In the genomic region with DNA sequence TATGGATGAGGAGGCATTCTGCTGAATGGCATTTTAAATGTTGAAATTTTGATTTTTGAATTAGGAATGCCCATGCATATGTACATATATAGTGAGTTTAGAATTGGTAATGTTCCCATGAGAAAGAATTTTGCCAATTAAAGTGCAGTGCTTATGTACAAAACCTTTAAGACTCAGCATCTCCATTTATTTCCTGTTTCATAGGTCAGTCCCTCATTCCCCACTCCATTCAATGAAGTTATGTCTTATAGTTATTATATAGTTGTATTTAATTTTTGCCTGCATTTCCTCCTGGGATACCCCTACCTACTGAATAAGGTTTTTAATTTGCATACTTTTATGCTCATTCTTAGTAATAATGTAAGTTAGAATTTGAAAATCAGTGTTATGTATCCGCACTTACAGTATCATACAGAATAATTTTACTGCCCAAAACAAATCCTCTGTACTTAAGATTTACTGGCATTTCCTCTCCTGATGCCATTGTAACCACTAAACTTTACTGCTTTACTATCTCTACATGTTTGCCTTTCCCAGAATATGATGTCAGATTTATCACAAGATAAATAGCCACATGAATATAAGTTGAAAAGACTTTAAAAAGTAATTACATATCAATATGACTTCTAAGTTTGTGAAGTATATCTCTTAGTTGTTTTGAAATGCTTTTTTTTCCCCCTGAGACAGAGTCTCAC, we compare ENCODE assay signal across 29 cellular contexts.
"Had no signal": no experiment of that assay in that cellular context is flagged by ENCODE, and none has a peak within 500 bp of the region (broad histone marks: within the 10 kb centered on the region; RNA-seq: fewer than 3 reads in every experiment).

No MANE protein-coding gene starts in this region.

- H3K9ac ChIP-seq: parathyroid adenoma had no signal

- H3K4me1 ChIP-seq: parathyroid adenoma, psoas muscle, right lobe of liver, sigmoid colon, stomach, tibial artery, upper lobe of right lung, uterus had no signal

- H3K9me3 ChIP-seq: neutrophil, right lobe of liver, sigmoid colon, upper lobe of right lung, uterus had no signal

- H3K36me3 Mint-ChIP-seq: natural killer cell treated with Interleukin-12 subunit alpha and Interleukin-12 subunit beta and Interleukin-15 and Interleukin-18, amount 100 ng/mL, for 72 hours; stimulated activated effector memory CD8-positive, alpha-beta T cell treated with anti-CD3 and anti-CD28 coated beads, Interleukin-12 subunit alpha, Interleukin-12 subunit beta, amount 100 ng/mL, for 72 hours; stimulated activated naive B cell treated with anti-CD40 and anti-IgM and Interleukin-4, amounts not matched to agents 10 μg/mL and 1 μg/mL and 100 μg/mL, for 72 hours; type B pancreatic cell had no signal

- H3K27me3 ChIP-seq: neutrophil, right lobe of liver, sigmoid colon, stomach, tibial artery, transverse colon, upper lobe of right lung, uterus had no signal

- H3K27ac ChIP-seq: neutrophil, parathyroid adenoma, psoas muscle, right lobe of liver, sigmoid colon, stomach, thoracic aorta, tibial artery, upper lobe of right lung, uterus had no signal

- H2AFZ ChIP-seq: parathyroid adenoma had no signal

- ATAC-seq: naive thymus-derived CD8-positive, alpha-beta T cell; natural killer cell treated with Interleukin-12 subunit alpha and Interleukin-12 subunit beta and Interleukin-15 and Interleukin-18, amount 100 ng/mL, for 72 hours; psoas muscle; right cardiac atrium; right lobe of liver; stimulated activated effector memory CD8-positive, alpha-beta T cell treated with anti-CD3 and anti-CD28 coated beads, Interleukin-12 subunit alpha, Interleukin-12 subunit beta, amount 100 ng/mL, for 72 hours; stimulated activated naive B cell treated with anti-CD40 and anti-IgM and Interleukin-4, amounts not matched to agents 10 μg/mL and 1 μg/mL and 100 μg/mL, for 72 hours; upper lobe of right lung had no signal

- H3K36me3 ChIP-seq: neutrophil, right lobe of liver, sigmoid colon, stomach, thoracic aorta, tibial artery, transverse colon, upper lobe of right lung, uterus had no signal

- H3K27ac Mint-ChIP-seq: naive thymus-derived CD8-positive, alpha-beta T cell; natural killer cell treated with Interleukin-12 subunit alpha and Interleukin-12 subunit beta and Interleukin-15 and Interleukin-18, amount 100 ng/mL, for 72 hours; nephron progenitor cell; progenitor cell of endocrine pancreas; stimulated activated effector memory CD8-positive, alpha-beta T cell treated with anti-CD3 and anti-CD28 coated beads, Interleukin-12 subunit alpha, Interleukin-12 subunit beta, amount 100 ng/mL, for 72 hours; stimulated activated naive B cell treated with anti-CD40 and anti-IgM and Interleukin-4, amounts not matched to agents 10 μg/mL and 1 μg/mL and 100 μg/mL, for 72 hours; stimulated activated naive CD8-positive, alpha-beta T cell treated with anti-CD3 and anti-CD28 coated beads, Interleukin-15, Interleukin-2, amounts not matched to agents 100 ng/mL and 50 ng/mL, for 24 hours; type B pancreatic cell had no signal

- DNase-seq: naive thymus-derived CD8-positive, alpha-beta T cell; nephron progenitor cell; nucleus accumbens; posterior cingulate gyrus; psoas muscle; right cardiac atrium; right lobe of liver; sigmoid colon; small intestine; stimulated activated CD4-positive, alpha-beta T cell treated with anti-CD3 and anti-CD28 coated beads, Interleukin-15, amount 100 ng/mL, for 24 hours; stimulated activated CD4-positive, alpha-beta T cell treated with anti-CD3 and anti-CD28 coated beads, Interleukin-2, amount 100 ng/mL, for 24 hours; stimulated activated CD4-positive, alpha-beta T cell treated with anti-CD3 and anti-CD28 coated beads, Interleukin-2, amount 100 ng/mL, for 48 hours; stimulated activated CD4-positive, alpha-beta T cell treated with anti-CD3 and anti-CD28 coated beads, Interleukin-4, amount 100 ng/mL, for 24 hours; stimulated activated naive B cell treated with anti-CD40 and anti-IgM and Interleukin-4, amounts not matched to agents 10 μg/mL and 1 μg/mL and 100 μg/mL, for 72 hours; stimulated activated naive CD4-positive, alpha-beta T cell treated with Interleukin-2 at 50 U/mL for 16 hours; stomach; tibial artery; upper lobe of right lung; uterus had no signal

- H3K4me1 Mint-ChIP-seq: naive thymus-derived CD8-positive, alpha-beta T cell; nephron progenitor cell; neural crest cell; stimulated activated effector memory CD8-positive, alpha-beta T cell treated with anti-CD3 and anti-CD28 coated beads, Interleukin-12 subunit alpha, Interleukin-12 subunit beta, amount 100 ng/mL, for 72 hours; stimulated activated naive B cell treated with anti-CD40 and anti-IgM and Interleukin-4, amounts not matched to agents 10 μg/mL and 1 μg/mL and 100 μg/mL, for 72 hours had no signal

- H3K4me3 ChIP-seq: psoas muscle, right lobe of liver, sigmoid colon, stomach, thoracic aorta, tibial artery, transverse colon, upper lobe of right lung, uterus had no signal

- H3K4me3 Mint-ChIP-seq: naive thymus-derived CD8-positive, alpha-beta T cell; natural killer cell treated with Interleukin-12 subunit alpha and Interleukin-12 subunit beta and Interleukin-15 and Interleukin-18, amount 100 ng/mL, for 72 hours; nephron progenitor cell; neural crest cell; stimulated activated effector memory CD8-positive, alpha-beta T cell treated with anti-CD3 and anti-CD28 coated beads, Interleukin-12 subunit alpha, Interleukin-12 subunit beta, amount 100 ng/mL, for 72 hours; stimulated activated naive B cell treated with anti-CD40 and anti-IgM and Interleukin-4, amounts not matched to agents 10 μg/mL and 1 μg/mL and 100 μg/mL, for 72 hours; stimulated activated naive CD8-positive, alpha-beta T cell treated with anti-CD3 and anti-CD28 coated beads, Interleukin-15, Interleukin-2, amounts not matched to agents 100 ng/mL and 50 ng/mL, for 24 hours; type B pancreatic cell had no signal

- H3K79me2 ChIP-seq: parathyroid adenoma had no signal

- H3K27me3 Mint-ChIP-seq: naive thymus-derived CD8-positive, alpha-beta T cell; natural killer cell treated with Interleukin-12 subunit alpha and Interleukin-12 subunit beta and Interleukin-15 and Interleukin-18, amount 100 ng/mL, for 72 hours; progenitor cell of endocrine pancreas; stimulated activated naive B cell treated with anti-CD40 and anti-IgM and Interleukin-4, amounts not matched to agents 10 μg/mL and 1 μg/mL and 100 μg/mL, for 72 hours; stimulated activated naive CD8-positive, alpha-beta T cell treated with anti-CD3 and anti-CD28 coated beads, Interleukin-15, Interleukin-2, amounts not matched to agents 100 ng/mL and 50 ng/mL, for 24 hours; type B pancreatic cell had no signal
